ENCODE assay signal across 8 cellular contexts in genomic region chr14:39467889-39468524, GRCh38. TPM values are rescaled to one million over a fixed set of nuclear protein-coding genes. Genes with fewer than 3 reads are reported as not detected.
DNase-seq lines count a peak whose midpoint lies in the region; ATAC-seq and TF ChIP-seq lines count a peak whose summit lies in the region.

No MANE protein-coding gene starts in this region.

- H4K5ac ChIP-seq in IMR-90 (ENCODE audit: low read depth, low read length), result no peak overlapping the region

- H4K20me1 ChIP-seq in IMR-90 (ENCODE audit: insufficient read depth, low read length) (no peaks in the 10 kb centered on the region), neural cell (ENCODE audit: insufficient read depth) (no peaks in the 10 kb centered on the region)

- no peak for TF ChIP-seq POLR2A in IMR-90 (IDR thresholded peaks at IDR 0.05; ENCODE audit: low read depth, low read length)
- no peak for TF ChIP-seq POLR2A in prostate gland (IDR thresholded peaks at IDR 0.05)

- dilution Hi-C loops in IMR-90 (cut with HindIII; ENCODE audit: low sequenced_read_pairs, unreplicated experiment), result no loop called here

- H3K4me3 ChIP-seq in IMR-90 (ENCODE audit: insufficient read depth, low read depth, low read length), result no peak overlapping the region
- H3K4me3 ChIP-seq in neural cell (ENCODE audit: low read length), result no peak overlapping the region
- H3K4me3 ChIP-seq in prostate gland, result no peak overlapping the region
- H3K4me3 ChIP-seq in CD8-positive, alpha-beta T cell (ENCODE audit: low read depth, low read length), result no peak overlapping the region

- no peak overlapping the region for H3K4me3 Mint-ChIP-seq in activated CD4-positive, alpha-beta memory T cell treated with anti-CD3 and anti-CD28 coated beads, Interleukin-2, amount 10 ng/mL, durations not matched to agents 7 days and 5 days
- no peak overlapping the region for H3K4me3 Mint-ChIP-seq in CD8-positive, alpha-beta T cell

- H3K9me3 Mint-ChIP-seq in activated CD4-positive, alpha-beta memory T cell treated with anti-CD3 and anti-CD28 coated beads, Interleukin-2, amount 10 ng/mL, durations not matched to agents 7 days and 5 days, result no peaks in the 10 kb centered on the region
- H3K9me3 Mint-ChIP-seq in CD8-positive, alpha-beta T cell, result no peaks in the 10 kb centered on the region

- H2BK5ac ChIP-seq in IMR-90 (ENCODE audit: low read depth, low read length, poor library complexity, severe bottlenecking), result no peak overlapping the region

- peak; percentile 36 for DNase-seq in Daoy (ENCODE audit: low read depth)
- peak; percentile 43 for DNase-seq in IMR-90
- peak; percentile 39 for DNase-seq in activated CD4-positive, alpha-beta memory T cell treated with anti-CD3 and anti-CD28 coated beads, Interleukin-2, amount 10 ng/mL, durations not matched to agents 7 days and 5 days
- no peak for DNase-seq in HuH-7 (ENCODE audit: low spot score)
- no peak for DNase-seq in prostate gland (ENCODE audit: low spot score)
- no peak for DNase-seq in CD8-positive, alpha-beta T cell

- H4K91ac ChIP-seq in IMR-90 (ENCODE audit: insufficient read depth, low read depth, low read length), result no peak overlapping the region

- no peaks in the 10 kb centered on the region for H3F3A ChIP-seq in neural cell (ENCODE audit: insufficient read depth, low read length, poor library complexity, severe bottlenecking)

- no peak overlapping the region for H2BK20ac ChIP-seq in IMR-90 (ENCODE audit: low read depth, low read length)

- H2AK9ac ChIP-seq in IMR-90 (replicated peaks; ENCODE audit: low read depth, low read length, poor library complexity), result no peak overlapping the region

- no peaks in the 10 kb centered on the region for H3K36me3 ChIP-seq in IMR-90 (ENCODE audit: control insufficient read depth, insufficient read depth, low read length)
- H3K36me3 ChIP-seq in neural cell (ENCODE audit: insufficient read depth, low read length), result no peaks in the 10 kb centered on the region
- no peaks in the 10 kb centered on the region for H3K36me3 ChIP-seq in prostate gland
- no peaks in the 10 kb centered on the region for H3K36me3 ChIP-seq in CD8-positive, alpha-beta T cell (ENCODE audit: insufficient read depth, low read length)

- H2AFZ ChIP-seq in IMR-90 (replicated peaks; ENCODE audit: low read length, poor library complexity) (no peak overlapping the region), neural cell (ENCODE audit: low read depth, low read length) (no peak overlapping the region)

- no peaks in the 10 kb centered on the region for H3K9me3 ChIP-seq in IMR-90 (ENCODE audit: control insufficient read depth, insufficient read depth, low read length)
- H3K9me3 ChIP-seq in neural cell (ENCODE audit: low read length), result no peaks in the 10 kb centered on the region
- H3K9me3 ChIP-seq in prostate gland, result no peaks in the 10 kb centered on the region
- H3K9me3 ChIP-seq in CD8-positive, alpha-beta T cell (ENCODE audit: low read length), result no peaks in the 10 kb centered on the region

- no peak overlapping the region for H4K8ac ChIP-seq in IMR-90 (ENCODE audit: low read depth in 2 of 2, low read length in 2 of 2)

- H2BK15ac ChIP-seq in IMR-90 (ENCODE audit: low read depth, low read length), result no peak overlapping the region

- in situ Hi-C loops in IMR-90 (cut with MboI; ENCODE audit: low sequenced_read_pairs), result no loop called here

- CTCF ChIA-PET in IMR-90 (lab: Yijun Ruan, JAX), result no interaction called here
- CTCF ChIA-PET in activated CD4-positive, alpha-beta memory T cell treated with anti-CD3 and anti-CD28 coated beads, Interleukin-2, amount 10 ng/mL, durations not matched to agents 7 days and 5 days (lab: Charles Lee), result interaction anchor here (0.9 to 1.0 kb wide), 2 partner anchors 16 to 237 kb away, joined by 3 read pairs; no protein-coding TSS in a partner anchor
- CTCF ChIA-PET in CD8-positive, alpha-beta T cell (lab: Charles Lee), result interaction anchor here (1.1 kb wide), 1 partner anchor 361 kb away, joined by 3 read pairs; no protein-coding TSS in a partner anchor

- H3K56ac ChIP-seq in IMR-90 (ENCODE audit: extremely low read depth, insufficient read depth, low read length), result no peak overlapping the region

- no peak overlapping the region for H2AK5ac ChIP-seq in IMR-90 (ENCODE audit: low read depth, low read length)

- no peak overlapping the region for H2BK120ac ChIP-seq in IMR-90 (ENCODE audit: low read depth, low read length)

- H3K23ac ChIP-seq in IMR-90 (ENCODE audit: low read depth, low read length), result no peak overlapping the region

- H3K27me3 ChIP-seq in IMR-90 (ENCODE audit: control insufficient read depth, insufficient read depth, low read length), result no peaks in the 10 kb centered on the region
- no peaks in the 10 kb centered on the region for H3K27me3 ChIP-seq in neural cell (ENCODE audit: insufficient read depth, low read depth, low read length)
- H3K27me3 ChIP-seq in prostate gland (replicated peaks; ENCODE audit: insufficient read depth), result no peaks in the 10 kb centered on the region
- H3K27me3 ChIP-seq in CD8-positive, alpha-beta T cell (ENCODE audit: insufficient read depth, low read length), result no peaks in the 10 kb centered on the region

- no peak overlapping the region for H3K18ac ChIP-seq in IMR-90 (ENCODE audit: low read depth, low read length)

- H3K9ac ChIP-seq in IMR-90 (ENCODE audit: low read depth, low read length), result no peak overlapping the region
- H3K9ac ChIP-seq in neural cell (ENCODE audit: low read length), result no peak overlapping the region

- 63% methylated on average over 2 of the region's 7 CpGs; no CpG with 5 or more reads in 1 of the 2 experiments for WGBS in IMR-90 (ENCODE audit: extremely low coverage in 2 of 2, insufficient read length in 1 of 2), 2 experiments
- WGBS in prostate gland, result 86% methylated on average over 7 of the region's 7 CpGs

- H3K27me3 Mint-ChIP-seq in activated CD4-positive, alpha-beta memory T cell treated with anti-CD3 and anti-CD28 coated beads, Interleukin-2, amount 10 ng/mL, durations not matched to agents 7 days and 5 days, result peaks cover 15% of the 10 kb centered on the region
- H3K27me3 Mint-ChIP-seq in CD8-positive, alpha-beta T cell (ENCODE audit: low read depth), result peaks cover 13% of the 10 kb centered on the region

- H3K4ac ChIP-seq in IMR-90 (ENCODE audit: low read depth, low read length), result no peak overlapping the region

- no peaks in the 10 kb centered on the region for H3K79me1 ChIP-seq in IMR-90 (ENCODE audit: low read depth in 1 of 2, low read length in 2 of 2)

- intact Hi-C loops in IMR-90 (cut with micrococcal nuclease) (no loop called here), prostate gland (cut with DNase I) (no loop called here)
- intact Hi-C loops in CD8-positive, alpha-beta T cell (cut with DNase I, micrococcal nuclease), result loop anchor here in 1 of 2 experiments (5.0 kb wide), 1 partner anchor 236 kb away; the partner anchor contains the start of gene MIA2

- no TSS peak for BruUV-seq in IMR-90 (replicated peaks; lab: Mats Ljungman, UMichigan)

- TF ChIP-seq CTCF in IMR-90 (conservative IDR thresholded peaks at IDR 0.05; ENCODE audit: low read depth, low read length), result peak; percentile 45
- TF ChIP-seq CTCF in neural cell (IDR thresholded peaks at IDR 0.05; ENCODE audit: poor library complexity, severe bottlenecking), result no peak
- TF ChIP-seq CTCF in prostate gland (IDR thresholded peaks at IDR 0.05), result no peak
- no peak for TF ChIP-seq CTCF in CD8-positive, alpha-beta T cell (IDR thresholded peaks at IDR 0.05)

- POLR2A ChIA-PET in IMR-90 (lab: Charles Lee; ENCODE audit: unreplicated experiment), result no interaction called here
- POLR2A ChIA-PET in activated CD4-positive, alpha-beta memory T cell treated with anti-CD3 and anti-CD28 coated beads, Interleukin-2, amount 10 ng/mL, durations not matched to agents 7 days and 5 days (lab: Charles Lee), result interaction anchor here (1.1 kb wide), 1 partner anchor 36 kb away, joined by 4 read pairs; the partner anchor contains the start of gene FBXO33
- POLR2A ChIA-PET in CD8-positive, alpha-beta T cell (lab: Charles Lee), result no interaction called here

- H3K27ac Mint-ChIP-seq in activated CD4-positive, alpha-beta memory T cell treated with anti-CD3 and anti-CD28 coated beads, Interleukin-2, amount 10 ng/mL, durations not matched to agents 7 days and 5 days, result no peak overlapping the region
- no peak overlapping the region for H3K27ac Mint-ChIP-seq in CD8-positive, alpha-beta T cell

- no peak for TF ChIP-seq EP300 in neural cell (conservative IDR thresholded peaks at IDR 0.05; ENCODE audit: poor library complexity, severe bottlenecking)

- H3K4me1 Mint-ChIP-seq in activated CD4-positive, alpha-beta memory T cell treated with anti-CD3 and anti-CD28 coated beads, Interleukin-2, amount 10 ng/mL, durations not matched to agents 7 days and 5 days, result no peaks in the 10 kb centered on the region
- no peaks in the 10 kb centered on the region for H3K4me1 Mint-ChIP-seq in CD8-positive, alpha-beta T cell (ENCODE audit: low read depth)

- no peaks in the 10 kb centered on the region for H3K36me3 Mint-ChIP-seq in activated CD4-positive, alpha-beta memory T cell treated with anti-CD3 and anti-CD28 coated beads, Interleukin-2, amount 10 ng/mL, durations not matched to agents 7 days and 5 days (ENCODE audit: low read depth)
- no peaks in the 10 kb centered on the region for H3K36me3 Mint-ChIP-seq in CD8-positive, alpha-beta T cell

- peak; percentile 50 for ATAC-seq in GM19452 (IDR thresholded peaks at IDR 0.05; ENCODE audit: unreplicated experiment)
- peak; percentile 29; the same call in 1 of the 2 replicates for ATAC-seq in IMR-90 (ENCODE audit: low read depth)
- ATAC-seq in CD8-positive, alpha-beta T cell, result no peak

- peak; percentile 58 for TF ChIP-seq RAD21 in IMR-90 (IDR thresholded peaks at IDR 0.05; ENCODE audit: low read length)
- peak; percentile 38 for TF ChIP-seq RAD21 in neural cell (conservative IDR thresholded peaks at IDR 0.05)

- H3K4me2 ChIP-seq in IMR-90 (ENCODE audit: low read depth, low read length), result no peak overlapping the region
- no peak overlapping the region for H3K4me2 ChIP-seq in neural cell (ENCODE audit: low read length)

- H3K4me1 ChIP-seq in IMR-90 (ENCODE audit: control insufficient read depth, insufficient read depth, low read length) (no peaks in the 10 kb centered on the region), prostate gland (replicated peaks) (no peaks in the 10 kb centered on the region)
- no peaks in the 10 kb centered on the region for H3K4me1 ChIP-seq in CD8-positive, alpha-beta T cell (ENCODE audit: insufficient read depth, low read length)

- no peaks in the 10 kb centered on the region for H3K79me2 ChIP-seq in neural cell (replicated peaks; ENCODE audit: insufficient read depth, low read length)

- H3K9me2 ChIP-seq in neural cell (ENCODE audit: insufficient read depth, low read length), result no peaks in the 10 kb centered on the region

- no peak overlapping the region for H3K27ac ChIP-seq in IMR-90 (ENCODE audit: insufficient read depth, low read length)
- no peak overlapping the region for H3K27ac ChIP-seq in neural cell (ENCODE audit: low read length)
- H3K27ac ChIP-seq in prostate gland, result no peak overlapping the region
- no peak overlapping the region for H3K27ac ChIP-seq in CD8-positive, alpha-beta T cell (ENCODE audit: low read depth, low read length)

- H3K14ac ChIP-seq in IMR-90 (replicated peaks; ENCODE audit: low read depth, low read length), result no peak overlapping the region

- no peaks in the 10 kb centered on the region for H3K9me1 ChIP-seq in IMR-90 (ENCODE audit: insufficient read depth, low read length)

RNA-seq across cellular contexts. Expression of gene FBXO33, which starts 35.8 kb away (rescaled TPM):
- total RNA-seq in Daoy (2014; rRNA removed; shearing (Covaris generic)), result 11.5 TPM in 2 replicates
- total RNA-seq in IMR-90 (2012; rRNA removed) (10.0 and 16.1 TPM in 2 replicates), prostate gland (10 to 100 TPM; 15.1 to 17.1 TPM)
- polyA plus RNA-seq in IMR-90 (2012; rRNA removed) (6.1 and 7.6 TPM in 2 replicates), neural cell (29.0 and 32.0 TPM in 2 replicates)
- 2.7 and 3.2 TPM in 2 replicates for polyA plus RNA-seq in IMR-90 (2012; cell fraction: cytosol; rRNA removed)
- polyA plus RNA-seq in IMR-90 (2012; cell fraction: nucleus; rRNA removed; ENCODE audit: low replicate concordance), result 2.3 and 7.4 TPM in 2 replicates
- 10 to 100 TPM; 23.1 to 24.8 TPM for total RNA-seq in activated CD4-positive, alpha-beta memory T cell treated with anti-CD3 and anti-CD28 coated beads, Interleukin-2, amount 10 ng/mL, durations not matched to agents 7 days and 5 days
- 29.2 and 33.6 TPM in 2 replicates for polyA minus RNA-seq in neural cell
- total RNA-seq in CD8-positive, alpha-beta T cell, result 100 to 1,000 TPM; 106 TPM

Comparison
In these comparisons a context has a peak if more than half of its experiments do, and no peak if none do; other contexts are left out.
1. DNase-seq: peak in Daoy (single experiment), IMR-90 (single experiment) and activated CD4-positive, alpha-beta memory T cell treated with anti-CD3 and anti-CD28 coated beads, Interleukin-2, amount 10 ng/mL, durations not matched to agents 7 days and 5 days (single experiment); none in HuH-7 (single experiment), prostate gland (single experiment) and CD8-positive, alpha-beta T cell (0 of 7).